ENCODE assay signal across 27 cellular contexts in the genomic region with DNA sequence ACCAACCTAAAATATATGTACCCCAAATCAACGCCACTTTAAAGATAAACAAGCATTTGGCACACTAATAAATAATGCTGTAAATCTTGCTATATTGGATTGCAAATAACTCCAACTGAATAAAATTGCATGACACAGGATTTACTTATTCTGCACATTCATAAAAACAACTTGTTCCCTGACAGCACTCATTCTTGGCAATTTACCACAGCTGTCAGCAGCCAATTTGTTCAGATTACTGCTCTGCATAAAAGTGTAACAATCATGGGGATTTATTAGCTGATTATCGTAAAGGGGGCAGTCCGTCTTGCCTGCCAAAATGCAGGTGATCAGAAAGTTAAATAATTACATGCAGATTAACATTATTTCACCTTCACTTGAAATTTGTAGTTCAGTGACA.
"Had no signal": no experiment of that assay in that cellular context is flagged by ENCODE, and none has a peak within 500 bp of the region (broad histone marks: within the 10 kb centered on the region; RNA-seq: fewer than 3 reads in every experiment).

No MANE protein-coding gene starts in this region.

- DNase-seq: activated B cell treated with CpG ODN at 0.5 μM for 24 hours; activated CD4-positive, alpha-beta T cell treated with anti-CD3 and anti-CD28 coated beads, Interleukin-2, amount 50 U/mL, for 1 hour; activated CD8-positive, alpha-beta T cell treated with anti-CD3 and anti-CD28 coated beads for 36 hours; activated naive CD8-positive, alpha-beta T cell treated with anti-CD3 and anti-CD28 coated beads, Interleukin-2, amount 50 U/mL, for 24 hours; activated T-cell treated with anti-CD3 and anti-CD28 coated beads, Interleukin-2, amount 50 U/mL, for 4 hours; amygdala; central memory CD4-positive, alpha-beta T cell; dermis blood vessel endothelial cell; effector CD4-positive, alpha-beta T cell; esophagus squamous epithelium; glutamatergic neuron; islet precursor cell; left ventricle myocardium superior; mucosa of descending colon; right lobe of liver; stimulated activated CD4-positive, alpha-beta T cell treated with anti-CD3 and anti-CD28 coated beads, Interleukin-1b, Interleukin-23, amount 100 ng/mL, for 48 hours; stimulated activated CD4-positive, alpha-beta T cell treated with anti-CD3 and anti-CD28 coated beads, Interleukin-4, amount 100 ng/mL, for 4 hours; stimulated activated CD8-positive, alpha-beta memory T cell treated with anti-CD3 and anti-CD28 coated beads, Interleukin-4, amount 100 ng/mL, for 48 hours; stomach; T-helper 1 cell; thyroid gland; upper lobe of left lung had no signal

- H3K9me3 ChIP-seq: breast epithelium, esophagus squamous epithelium, gastrocnemius medialis, mucosa of descending colon, neutrophil, right lobe of liver, stomach, thyroid gland, upper lobe of left lung had no signal

- H3K36me3 ChIP-seq: breast epithelium, esophagus squamous epithelium, gastrocnemius medialis, right lobe of liver, thyroid gland had no signal

- H3K27ac ChIP-seq: breast epithelium, esophagus squamous epithelium, gastrocnemius medialis, neutrophil, right lobe of liver, stomach, thyroid gland, upper lobe of left lung had no signal

- ATAC-seq: activated CD8-positive, alpha-beta T cell treated with anti-CD3 and anti-CD28 coated beads for 36 hours; activated naive CD8-positive, alpha-beta T cell treated with anti-CD3 and anti-CD28 coated beads, Interleukin-2, amount 50 U/mL, for 24 hours; activated T-cell treated with anti-CD3 and anti-CD28 coated beads, Interleukin-2, amount 50 U/mL, for 4 hours; gastrocnemius medialis; left ventricle myocardium superior; mucosa of descending colon; right lobe of liver; stimulated activated memory B cell treated with anti-CD40 and anti-IgM and Interleukin-4, amounts not matched to agents 10 μg/mL and 1 μg/mL and 100 μg/mL, for 72 hours had no signal

- H3K27me3 ChIP-seq: breast epithelium, esophagus squamous epithelium, gastrocnemius medialis, neutrophil, right lobe of liver, stomach, thyroid gland, upper lobe of left lung had no signal

- H3K4me3 ChIP-seq: breast epithelium, esophagus squamous epithelium, gastrocnemius medialis, mucosa of descending colon, right lobe of liver, smooth muscle cell, stomach, thyroid gland, upper lobe of left lung had no signal

- H3K4me2 ChIP-seq: smooth muscle cell had no signal
